Comparison of ENCODE assay signal across 8 cellular contexts in the genomic region with DNA sequence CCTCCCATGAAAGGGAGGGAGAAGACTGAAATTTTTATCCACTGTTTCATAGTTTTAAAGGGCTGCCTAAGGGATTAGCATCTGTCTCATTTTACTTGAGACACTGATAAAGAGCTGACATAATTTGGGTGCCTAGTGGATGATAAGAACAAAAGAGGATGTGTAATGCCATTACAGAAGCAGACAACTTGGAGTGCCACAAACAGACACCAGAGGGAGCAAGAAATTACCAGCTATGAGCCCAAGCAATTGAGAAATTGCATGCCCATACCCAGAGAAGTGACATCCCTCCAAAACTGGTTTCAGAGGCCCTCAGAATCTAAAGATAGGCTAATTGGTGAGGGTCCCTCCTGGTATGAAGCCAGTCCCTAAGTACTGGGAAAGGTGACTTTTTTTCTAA. TPM values are rescaled to one million over a fixed set of nuclear protein-coding genes. Genes with fewer than 3 reads are reported as not detected.
A peak's percentile ranks its signal among the peaks of the same experiment; 100 is the strongest.
DNase-seq lines count a peak whose midpoint lies in the region; ATAC-seq and TF ChIP-seq lines count a peak whose summit lies in the region.

No MANE protein-coding gene starts in this region.

- no peaks in the 10 kb centered on the region for H3K27me3 ChIP-seq in vagina

- TF ChIP-seq POLR2A in vagina (IDR thresholded peaks at IDR 0.05): no peak

- DNase-seq in ELF-1 (ENCODE audit: low read depth, low spot score) (peak; percentile 30), SK-MEL-5 (ENCODE audit: low read depth, low spot score) (peak; percentile 64), kidney glomerular epithelial cell (lab: John Stamatoyannopoulos, UW) (peak; percentile 26), vagina (ENCODE audit: extremely low spot score in 2 of 2) (no peak), ecto neural progenitor cell (ENCODE audit: low spot score) (no peak)
- no peak for DNase-seq in activated effector memory CD4-positive, alpha-beta T cell treated with Interleukin-2 at 50 U/mL for 16 hours

- intact Hi-C loops in vagina (cut with DNase I): no loop called here

- ATAC-seq in GM18909 (IDR thresholded peaks at IDR 0.05; ENCODE audit: poor library complexity, unreplicated experiment) (peak; percentile 97), HG03354 (IDR thresholded peaks at IDR 0.05; ENCODE audit: poor library complexity, severe bottlenecking, unreplicated experiment) (peak; percentile 95)

- in situ Hi-C loops in SK-MEL-5 (cut with HindIII; ENCODE audit: low pct_unique_long_range_greater_than_20kb, low sequenced_read_pairs): no loop called here

- H3K27ac ChIP-seq in vagina: no peak overlapping the region

- H3K9me3 ChIP-seq in vagina: no peaks in the 10 kb centered on the region

- H3K4me1 ChIP-seq in vagina: no peaks in the 10 kb centered on the region

- H3K4me3 ChIP-seq in vagina: no peak overlapping the region

- TF ChIP-seq CTCF in vagina (IDR thresholded peaks at IDR 0.05): no peak

- H3K36me3 ChIP-seq in vagina: no peaks in the 10 kb centered on the region

RNA-seq across cellular contexts. Expression of a gene that starts 38.5 kb away (rescaled TPM):
- not detected in 2 replicates for total RNA-seq in SK-MEL-5 (2014; rRNA removed; shearing (Covaris generic))
- polyA plus RNA-seq in SK-MEL-5 (2015; cell fraction: cytosol; rRNA removed): not detected in 2 replicates
- polyA plus RNA-seq in SK-MEL-5 (2015; cell fraction: nucleus; rRNA removed): not detected in 2 replicates
- not detected for total RNA-seq in vagina

Comparison
In these comparisons a context has a peak if more than half of its experiments do, and no peak if none do; other contexts are left out.
1. DNase-seq: peak in ELF-1 (single experiment), SK-MEL-5 (single experiment) and kidney glomerular epithelial cell (single experiment); none in vagina (0 of 2), ecto neural progenitor cell (single experiment) and activated effector memory CD4-positive, alpha-beta T cell treated with Interleukin-2 at 50 U/mL for 16 hours (single experiment).